11 cellular contexts compared by ENCODE assay signal in the genomic region with DNA sequence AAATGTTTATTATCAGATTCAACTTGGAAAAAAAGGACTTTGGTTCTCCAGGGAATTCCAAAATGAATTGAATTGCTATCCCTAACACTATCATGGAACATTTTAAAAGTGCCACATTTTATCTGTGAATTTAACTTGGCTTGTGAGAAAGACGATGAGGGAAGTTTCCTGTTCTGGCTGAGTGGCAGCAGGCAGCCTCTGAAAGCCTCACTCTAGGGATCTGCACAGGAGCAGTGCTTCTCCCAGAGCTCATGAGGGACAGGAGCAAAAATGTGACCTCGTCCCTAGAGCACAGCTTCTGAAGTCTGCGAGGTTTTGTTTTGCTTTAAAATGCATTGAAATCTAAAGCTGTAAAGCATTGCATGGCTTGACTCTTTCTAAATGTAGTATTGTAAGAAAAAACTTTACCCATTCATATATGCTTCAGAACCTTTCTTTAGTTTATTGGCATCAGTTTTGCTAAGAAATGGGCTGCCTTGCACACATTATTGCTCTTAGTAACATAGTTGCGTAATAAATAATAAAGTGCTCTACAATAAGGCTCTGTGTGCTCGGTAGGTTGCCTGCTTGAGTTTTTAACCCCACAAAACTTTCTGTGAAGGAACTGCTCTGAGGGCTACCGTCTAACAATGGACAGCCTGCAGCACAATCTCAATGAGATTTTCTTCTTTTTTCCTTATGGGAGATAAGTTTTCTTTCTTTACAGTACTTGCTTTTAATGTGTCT.
DNase-seq lines count a peak whose midpoint lies in the region; ATAC-seq and TF ChIP-seq lines count a peak whose summit lies in the region.
"Had no signal": no experiment of that assay in that cellular context is flagged by ENCODE, and none has a peak within 500 bp of the region (broad histone marks: within the 10 kb centered on the region; RNA-seq: fewer than 3 reads in every experiment).

No MANE protein-coding gene starts in this region.

- no peak overlapping the region for H2BK5ac ChIP-seq in mesenchymal stem cell (ENCODE audit: low read depth, low read length, poor library complexity, severe bottlenecking)

- H3K14ac ChIP-seq in mesenchymal stem cell (ENCODE audit: low read length in 2 of 2), result no peak overlapping the region

- no peak overlapping the region for H2BK120ac ChIP-seq in mesenchymal stem cell (ENCODE audit: low read depth, low read length)

- H2AK5ac ChIP-seq in mesenchymal stem cell (ENCODE audit: low read length, severe bottlenecking), result no peak overlapping the region

- no peaks in the 10 kb centered on the region for H3K36me3 Mint-ChIP-seq in endothelial cell (ENCODE audit: low read depth, unreplicated experiment)
- peaks cover 2% of the 10 kb centered on the region for H3K36me3 Mint-ChIP-seq in activated CD8-positive, alpha-beta memory T cell treated with anti-CD3 and anti-CD28 coated beads, Interleukin-2, amount 10 ng/mL, durations not matched to agents 7 days and 5 days
- H3K36me3 Mint-ChIP-seq: activated naive CD4-positive, alpha-beta T cell treated with anti-CD3 and anti-CD28 coated beads, Interleukin-2, amount 50 U/mL, for 24 hours had no signal

- no peak overlapping the region for H3K18ac ChIP-seq in mesenchymal stem cell (ENCODE audit: low read depth in 1 of 2, low read length in 2 of 2)

- intact Hi-C loops in PC-3 (cut with micrococcal nuclease), result loop anchor here (10.0 kb wide), 2 partner anchors 404 to 1126 kb away; no protein-coding TSS in a partner anchor

- H3K79me1 ChIP-seq in mesenchymal stem cell (replicated peaks; ENCODE audit: low read length, poor library complexity, severe bottlenecking), result peaks cover 5% of the 10 kb centered on the region

- H3K4me1 ChIP-seq in mesenchymal stem cell (ENCODE audit: control insufficient read depth, insufficient read depth, low read depth, low read length) (peaks cover 5% of the 10 kb centered on the region), PC-3 (ENCODE audit: insufficient read depth, low read length) (no peaks in the 10 kb centered on the region)

- H4K91ac ChIP-seq in mesenchymal stem cell (ENCODE audit: low read length), result no peak overlapping the region

- DNase-seq in Ammon's horn (ENCODE audit: low spot score), result peak; percentile 28
- DNase-seq in endothelial cell (ENCODE audit: low spot score), result peak; percentile 19
- DNase-seq in mesenchymal stem cell, result peak; percentile 50
- DNase-seq in SHP77 treated with DMSO at 0.1 percent for 48 hours (lab: John Stamatoyannopoulos, UW), result no peak
- DNase-seq in activated CD8-positive, alpha-beta memory T cell treated with anti-CD3 and anti-CD28 coated beads, Interleukin-2, amount 10 ng/mL, durations not matched to agents 7 days and 5 days, result no peak
- no peak for DNase-seq in PC-3
- DNase-seq: activated CD4-positive, CD25-positive, alpha-beta regulatory T cell treated with anti-CD3 and anti-CD28 coated beads, Interleukin-2, amount 50 U/mL, for 72 hours had no signal

- POLR2A ChIA-PET in PC-3 (lab: Charles Lee; ENCODE audit: unreplicated experiment), result no interaction called here

- ATAC-seq in GM18907 (IDR thresholded peaks at IDR 0.05; ENCODE audit: unreplicated experiment), result no peak
- ATAC-seq in activated CD8-positive, alpha-beta memory T cell treated with anti-CD3 and anti-CD28 coated beads, Interleukin-2, amount 10 ng/mL, durations not matched to agents 7 days and 5 days, result no peak
- ATAC-seq in PC-3, result no peak

- WGBS in mesenchymal stem cell, result 31% methylated on average over 4 of the region's 6 CpGs

- no peak for TF ChIP-seq RAD21 in Ishikawa (IDR thresholded peaks at IDR 0.05; ENCODE audit: low read depth)

- no peaks in the 10 kb centered on the region for H3K79me2 ChIP-seq in PC-3 (ENCODE audit: low read length)

- H3K4me2 ChIP-seq in mesenchymal stem cell (ENCODE audit: low read length, poor library complexity, severe bottlenecking) (no peak overlapping the region), PC-3 (ENCODE audit: low read length) (no peak overlapping the region)

- peaks cover 0 to 16% of the 10 kb centered on the region in 2 experiments for H3K36me3 ChIP-seq in mesenchymal stem cell (ENCODE audit: control insufficient read depth in 1 of 2, insufficient read depth in 2 of 2, low read depth in 1 of 2, low read length in 2 of 2)
- H3K36me3 ChIP-seq in PC-3 (ENCODE audit: low read depth, low read length), result no peaks in the 10 kb centered on the region; the same call in 1 of the 2 replicates

- H3K4me3 Mint-ChIP-seq in endothelial cell (ENCODE audit: unreplicated experiment), result no peak overlapping the region
- no peak overlapping the region for H3K4me3 Mint-ChIP-seq in activated CD8-positive, alpha-beta memory T cell treated with anti-CD3 and anti-CD28 coated beads, Interleukin-2, amount 10 ng/mL, durations not matched to agents 7 days and 5 days
- H3K4me3 Mint-ChIP-seq: activated naive CD4-positive, alpha-beta T cell treated with anti-CD3 and anti-CD28 coated beads, Interleukin-2, amount 50 U/mL, for 24 hours had no signal

- H3K9me3 Mint-ChIP-seq in endothelial cell (ENCODE audit: unreplicated experiment), result no peaks in the 10 kb centered on the region
- H3K9me3 Mint-ChIP-seq in activated CD8-positive, alpha-beta memory T cell treated with anti-CD3 and anti-CD28 coated beads, Interleukin-2, amount 10 ng/mL, durations not matched to agents 7 days and 5 days (ENCODE audit: low read depth), result no peaks in the 10 kb centered on the region
- H3K9me3 Mint-ChIP-seq: activated naive CD4-positive, alpha-beta T cell treated with anti-CD3 and anti-CD28 coated beads, Interleukin-2, amount 50 U/mL, for 24 hours had no signal

- H3K23ac ChIP-seq in mesenchymal stem cell (ENCODE audit: low read length in 2 of 2), result no peak overlapping the region

- H2AFZ ChIP-seq in mesenchymal stem cell (ENCODE audit: low read depth, low read length) (no peak overlapping the region), PC-3 (ENCODE audit: low read length) (no peak overlapping the region)

- H3K27me3 ChIP-seq in mesenchymal stem cell (ENCODE audit: control insufficient read depth in 1 of 2, insufficient read depth in 1 of 2, low read length in 2 of 2) (no peaks in the 10 kb centered on the region), PC-3 (ENCODE audit: low read length) (no peaks in the 10 kb centered on the region)

- no peak for TF ChIP-seq EP300 in Ishikawa (IDR thresholded peaks at IDR 0.05; ENCODE audit: borderline replicate concordance)

- no peak overlapping the region for H3K4me3 ChIP-seq in mesenchymal stem cell (ENCODE audit: insufficient read depth in 1 of 2, low read depth in 1 of 2, low read length in 2 of 2)
- no peak overlapping the region for H3K4me3 ChIP-seq in PC-3 (ENCODE audit: low read length)

- H3F3A ChIP-seq in PC-3 (ENCODE audit: low read length, unreplicated experiment), result no peaks in the 10 kb centered on the region

- H4K8ac ChIP-seq in mesenchymal stem cell (ENCODE audit: low read length), result no peak overlapping the region

- H3K4ac ChIP-seq in mesenchymal stem cell (ENCODE audit: low read depth in 1 of 2, low read length in 2 of 2), result no peak overlapping the region

- H3K4me1 Mint-ChIP-seq in endothelial cell (ENCODE audit: unreplicated experiment), result peaks cover 9% of the 10 kb centered on the region
- peaks cover 9% of the 10 kb centered on the region for H3K4me1 Mint-ChIP-seq in activated CD8-positive, alpha-beta memory T cell treated with anti-CD3 and anti-CD28 coated beads, Interleukin-2, amount 10 ng/mL, durations not matched to agents 7 days and 5 days

- CTCF ChIA-PET in activated CD8-positive, alpha-beta memory T cell treated with anti-CD3 and anti-CD28 coated beads, Interleukin-2, amount 10 ng/mL, durations not matched to agents 7 days and 5 days (lab: Charles Lee), result interaction anchor here (0.7 to 4.6 kb wide), 5 partner anchors 8 to 1123 kb away, joined by 3 to 27 read pairs (median 5); no protein-coding TSS in a partner anchor
- CTCF ChIA-PET in PC-3 (lab: Charles Lee), result interaction anchor here (0.7 kb wide), 1 partner anchor 191 kb away, joined by 4 read pairs; no protein-coding TSS in a partner anchor

- H2BK15ac ChIP-seq in mesenchymal stem cell (ENCODE audit: low read depth, poor library complexity, severe bottlenecking), result no peak overlapping the region

- peak overlapping the region; percentile 74 for H3K27ac Mint-ChIP-seq in endothelial cell (ENCODE audit: unreplicated experiment)
- no peak overlapping the region for H3K27ac Mint-ChIP-seq in activated CD8-positive, alpha-beta memory T cell treated with anti-CD3 and anti-CD28 coated beads, Interleukin-2, amount 10 ng/mL, durations not matched to agents 7 days and 5 days
- H3K27ac Mint-ChIP-seq: activated naive CD4-positive, alpha-beta T cell treated with anti-CD3 and anti-CD28 coated beads, Interleukin-2, amount 50 U/mL, for 24 hours had no signal

- no peaks in the 10 kb centered on the region for H3K9me2 ChIP-seq in PC-3 (replicated peaks; ENCODE audit: low read length)

- no peaks in the 10 kb centered on the region for H4K20me1 ChIP-seq in PC-3 (ENCODE audit: low read length)

- no peaks in the 10 kb centered on the region for H3K27me3 Mint-ChIP-seq in endothelial cell (ENCODE audit: unreplicated experiment)
- H3K27me3 Mint-ChIP-seq in activated CD8-positive, alpha-beta memory T cell treated with anti-CD3 and anti-CD28 coated beads, Interleukin-2, amount 10 ng/mL, durations not matched to agents 7 days and 5 days, result peaks cover 14% of the 10 kb centered on the region

- H3K27ac ChIP-seq in mesenchymal stem cell (ENCODE audit: low read length, poor library complexity, severe bottlenecking) (peak overlapping the region; percentile 20), PC-3 (ENCODE audit: low read length) (no peak overlapping the region)
- H3K27ac ChIP-seq: C4-2B had no signal

- H3K9me3 ChIP-seq in mesenchymal stem cell (ENCODE audit: control insufficient read depth, low read length) (no peaks in the 10 kb centered on the region), PC-3 (ENCODE audit: low read length) (no peaks in the 10 kb centered on the region)

- TF ChIP-seq CTCF in endothelial cell (IDR thresholded peaks at IDR 0.05; ENCODE audit: unreplicated experiment), result no peak
- TF ChIP-seq CTCF in PC-3 (conservative IDR thresholded peaks at IDR 0.05; ENCODE audit: low read depth, low read length), result no peak

- H2BK12ac ChIP-seq in mesenchymal stem cell (ENCODE audit: low read length in 2 of 2), result no peak overlapping the region

- peak overlapping the region; percentile 48 for H3K9ac ChIP-seq in mesenchymal stem cell (ENCODE audit: low read length)
- H3K9ac ChIP-seq in PC-3 (ENCODE audit: low read length), result no peak overlapping the region

- no TSS peak for BruUV-seq in PC-3 (replicated peaks; lab: Mats Ljungman, UMichigan)

TF ChIP-seq in Ishikawa, 13 proteins besides CTCF, POLR2A, EP300 and RAD21:
- TF ChIP-seq, protein P1, sequence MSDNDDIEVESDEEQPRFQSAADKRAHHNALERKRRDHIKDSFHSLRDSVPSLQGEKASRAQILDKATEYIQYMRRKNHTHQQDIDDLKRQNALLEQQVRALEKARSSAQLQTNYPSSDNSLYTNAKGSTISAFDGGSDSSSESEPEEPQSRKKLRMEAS (IDR thresholded peaks at IDR 0.05), result no peak
- peak; percentile 78 for TF ChIP-seq CEBPB (IDR thresholded peaks at IDR 0.05)
- TF ChIP-seq ZBTB7A (IDR thresholded peaks at IDR 0.05; ENCODE audit: low read depth), result no peak
- TF ChIP-seq TEAD4 (IDR thresholded peaks at IDR 0.05), result no peak

Comparison
In these comparisons a context has a peak if more than half of its experiments do, and no peak if none do; other contexts are left out.
1. DNase-seq: peak in Ammon's horn (single experiment), endothelial cell (single experiment) and mesenchymal stem cell (single experiment); none in SHP77 treated with DMSO at 0.1 percent for 48 hours (single experiment), activated CD8-positive, alpha-beta memory T cell treated with anti-CD3 and anti-CD28 coated beads, Interleukin-2, amount 10 ng/mL, durations not matched to agents 7 days and 5 days (single experiment) and PC-3 (single experiment).